In genomic region chr4:25223770-25224375, GRCh38 we compare ENCODE assay signal across 12 cellular contexts. TPM values are rescaled to one million over a fixed set of nuclear protein-coding genes. Genes with fewer than 3 reads are reported as not detected.
DNase-seq lines count a peak whose midpoint lies in the region; ATAC-seq and TF ChIP-seq lines count a peak whose summit lies in the region.
"Had no signal": no experiment of that assay in that cellular context is flagged by ENCODE, and none has a peak within 500 bp of the region (broad histone marks: within the 10 kb centered on the region; RNA-seq: fewer than 3 reads in every experiment).

No MANE protein-coding gene starts in this region.

- H3K4me3 ChIP-seq in NB4 (ENCODE audit: low read depth, low read length) = no peak overlapping the region
- H3K4me3 ChIP-seq: tibial nerve had no signal

- no peak for TF ChIP-seq POLR2A in NB4 (IDR thresholded peaks at IDR 0.05; ENCODE audit: extremely low read depth, insufficient read length)

- H3K36me3 Mint-ChIP-seq in activated CD4-positive, alpha-beta T cell treated with anti-CD3 and anti-CD28 coated beads, Interleukin-2, amount 10 ng/mL, durations not matched to agents 24 days and 14 days (ENCODE audit: low read depth) = peaks cover 19% of the 10 kb centered on the region
- peaks cover 47% of the 10 kb centered on the region for H3K36me3 Mint-ChIP-seq in activated CD4-positive, alpha-beta T cell treated with anti-CD3 and anti-CD28 coated beads for 36 hours (ENCODE audit: low read depth)
- peaks cover 20 to 74% (median 63%) of the 10 kb centered on the region in 3 donors for H3K36me3 Mint-ChIP-seq in naive thymus-derived CD8-positive, alpha-beta T cell
- peaks cover 18% of the 10 kb centered on the region for H3K36me3 Mint-ChIP-seq in mesothelial cell of epicardium

- H3K4me3 Mint-ChIP-seq in activated CD4-positive, alpha-beta T cell treated with anti-CD3 and anti-CD28 coated beads, Interleukin-2, amount 10 ng/mL, durations not matched to agents 24 days and 14 days = no peak overlapping the region
- no peak overlapping the region for H3K4me3 Mint-ChIP-seq in activated CD4-positive, alpha-beta T cell treated with anti-CD3 and anti-CD28 coated beads for 36 hours
- peak overlapping the region in 1 of 10 donors; percentile 8 for H3K4me3 Mint-ChIP-seq in naive thymus-derived CD8-positive, alpha-beta T cell
- no peak overlapping the region for H3K4me3 Mint-ChIP-seq in mesothelial cell of epicardium
- H3K4me3 Mint-ChIP-seq: central memory CD8-positive, alpha-beta T cell had no signal

- no peak overlapping the region for H3K27ac Mint-ChIP-seq in activated CD4-positive, alpha-beta T cell treated with anti-CD3 and anti-CD28 coated beads, Interleukin-2, amount 10 ng/mL, durations not matched to agents 24 days and 14 days
- no peak overlapping the region for H3K27ac Mint-ChIP-seq in activated CD4-positive, alpha-beta T cell treated with anti-CD3 and anti-CD28 coated beads for 36 hours
- peak overlapping the region in 1 of 10 donors; percentile 13 for H3K27ac Mint-ChIP-seq in naive thymus-derived CD8-positive, alpha-beta T cell
- H3K27ac Mint-ChIP-seq in mesothelial cell of epicardium = no peak overlapping the region

- TF ChIP-seq CTCF in NB4 (IDR thresholded peaks at IDR 0.05; ENCODE audit: low read depth, low read length) = no peak
- TF ChIP-seq CTCF in mesothelial cell of epicardium (IDR thresholded peaks at IDR 0.05; ENCODE audit: unreplicated experiment) = no peak

- CTCF ChIA-PET in activated CD4-positive, alpha-beta T cell treated with anti-CD3 and anti-CD28 coated beads for 36 hours (lab: Charles Lee) = no interaction called here

- POLR2A ChIA-PET in activated CD4-positive, alpha-beta T cell treated with anti-CD3 and anti-CD28 coated beads for 36 hours (lab: Charles Lee) = no interaction called here
- POLR2A ChIA-PET in naive thymus-derived CD8-positive, alpha-beta T cell (lab: Charles Lee) = interaction anchor here (0.9 kb wide), 2 partner anchors 10 to 64 kb away, joined by 3 to 7 read pairs; partner anchors contain the start of genes PI4K2B and SEPSECS

- DNase-seq in activated CD4-positive, alpha-beta T cell treated with anti-CD3 and anti-CD28 coated beads, Interleukin-2, amount 10 ng/mL, durations not matched to agents 24 days and 14 days = peak; percentile 77
- no peak for DNase-seq in activated CD4-positive, alpha-beta T cell treated with anti-CD3 and anti-CD28 coated beads for 36 hours
- DNase-seq in NB4 (ENCODE audit: low read depth) (peak; percentile 51), dermis blood vessel endothelial cell (peak; percentile 63), mesothelial cell of epicardium (ENCODE audit: low spot score in 2 of 2, unreplicated experiment in 2 of 2) (no peak), left ventricle myocardium superior (no peak)
- DNase-seq in naive thymus-derived CD8-positive, alpha-beta T cell = peak in 7 of 10 donors; percentile 8 to 66 (median 20)
- DNase-seq: NCI-H1436 treated with DMSO at 0.1 percent for 48 hours, SIG-M5 had no signal

- H3K9me3 Mint-ChIP-seq in activated CD4-positive, alpha-beta T cell treated with anti-CD3 and anti-CD28 coated beads, Interleukin-2, amount 10 ng/mL, durations not matched to agents 24 days and 14 days = peaks cover 26% of the 10 kb centered on the region
- peaks cover 43% of the 10 kb centered on the region for H3K9me3 Mint-ChIP-seq in activated CD4-positive, alpha-beta T cell treated with anti-CD3 and anti-CD28 coated beads for 36 hours (ENCODE audit: low read depth)
- H3K9me3 Mint-ChIP-seq in naive thymus-derived CD8-positive, alpha-beta T cell = peaks cover 11 to 98% (median 60%) of the 10 kb centered on the region in 9 donors
- peaks cover 61% of the 10 kb centered on the region for H3K9me3 Mint-ChIP-seq in mesothelial cell of epicardium

- no peaks in the 10 kb centered on the region for H3K27me3 Mint-ChIP-seq in activated CD4-positive, alpha-beta T cell treated with anti-CD3 and anti-CD28 coated beads, Interleukin-2, amount 10 ng/mL, durations not matched to agents 24 days and 14 days
- H3K27me3 Mint-ChIP-seq in activated CD4-positive, alpha-beta T cell treated with anti-CD3 and anti-CD28 coated beads for 36 hours = no peaks in the 10 kb centered on the region
- H3K27me3 Mint-ChIP-seq in naive thymus-derived CD8-positive, alpha-beta T cell = no peaks in the 10 kb centered on the region
- H3K27me3 Mint-ChIP-seq in mesothelial cell of epicardium (ENCODE audit: low read depth) = no peaks in the 10 kb centered on the region
- H3K27me3 Mint-ChIP-seq: central memory CD8-positive, alpha-beta T cell had no signal

- no peak for ATAC-seq in activated CD4-positive, alpha-beta T cell treated with anti-CD3 and anti-CD28 coated beads for 36 hours
- ATAC-seq in naive thymus-derived CD8-positive, alpha-beta T cell = no peak
- ATAC-seq in GM19455 (IDR thresholded peaks at IDR 0.05; ENCODE audit: unreplicated experiment) (no peak), left ventricle myocardium superior (no peak)

- H3K4me1 Mint-ChIP-seq in activated CD4-positive, alpha-beta T cell treated with anti-CD3 and anti-CD28 coated beads, Interleukin-2, amount 10 ng/mL, durations not matched to agents 24 days and 14 days = no peaks in the 10 kb centered on the region
- no peaks in the 10 kb centered on the region for H3K4me1 Mint-ChIP-seq in activated CD4-positive, alpha-beta T cell treated with anti-CD3 and anti-CD28 coated beads for 36 hours
- no peaks in the 10 kb centered on the region for H3K4me1 Mint-ChIP-seq in naive thymus-derived CD8-positive, alpha-beta T cell
- no peaks in the 10 kb centered on the region for H3K4me1 Mint-ChIP-seq in mesothelial cell of epicardium
- H3K4me1 Mint-ChIP-seq: central memory CD8-positive, alpha-beta T cell had no signal

- intact Hi-C loops in activated CD4-positive, alpha-beta T cell treated with anti-CD3 and anti-CD28 coated beads, Interleukin-2, amount 10 ng/mL, durations not matched to agents 24 days and 14 days (cut with micrococcal nuclease) = no loop called here
- intact Hi-C loops in activated CD4-positive, alpha-beta T cell treated with anti-CD3 and anti-CD28 coated beads for 36 hours (cut with DNase I, micrococcal nuclease) = no loop called here
- intact Hi-C loops in left ventricle myocardium superior (cut with micrococcal nuclease) = no loop called here

RNA-seq across cellular contexts. Expression of gene PI4K2B, which starts 10.0 kb away (rescaled TPM):
- total RNA-seq in activated CD4-positive, alpha-beta T cell treated with anti-CD3 and anti-CD28 coated beads, Interleukin-2, amount 10 ng/mL, durations not matched to agents 24 days and 14 days = 32.8 and 34.2 TPM in 2 replicates
- 10 to 100 TPM; 21.2 to 38.4 TPM for total RNA-seq in activated CD4-positive, alpha-beta T cell treated with anti-CD3 and anti-CD28 coated beads for 36 hours
- total RNA-seq in dermis blood vessel endothelial cell (32.3 and 40.9 TPM in 2 replicates), mesothelial cell of epicardium (9.1 to 10.1 TPM (median 9.8 TPM) in 3 replicates), left ventricle myocardium superior (2.0 TPM)
- 10 to 100 TPM; 13.2 to 14.4 TPM for total RNA-seq in naive thymus-derived CD8-positive, alpha-beta T cell
- 1 to 10 TPM; 6.8 to 8.6 (median 7.0) TPM for polyA plus RNA-seq in naive thymus-derived CD8-positive, alpha-beta T cell

Comparison
In these comparisons a context has a peak if more than half of its experiments do, and no peak if none do; other contexts are left out.
1. DNase-seq: peak in activated CD4-positive, alpha-beta T cell treated with anti-CD3 and anti-CD28 coated beads, Interleukin-2, amount 10 ng/mL, durations not matched to agents 24 days and 14 days (single experiment), NB4 (single experiment), dermis blood vessel endothelial cell (single experiment) and naive thymus-derived CD8-positive, alpha-beta T cell (7 of 10); none in activated CD4-positive, alpha-beta T cell treated with anti-CD3 and anti-CD28 coated beads for 36 hours (single experiment), mesothelial cell of epicardium (0 of 2) and left ventricle myocardium superior (single experiment).